ENCODE assay signal across 1 cellular context in the genomic region with DNA sequence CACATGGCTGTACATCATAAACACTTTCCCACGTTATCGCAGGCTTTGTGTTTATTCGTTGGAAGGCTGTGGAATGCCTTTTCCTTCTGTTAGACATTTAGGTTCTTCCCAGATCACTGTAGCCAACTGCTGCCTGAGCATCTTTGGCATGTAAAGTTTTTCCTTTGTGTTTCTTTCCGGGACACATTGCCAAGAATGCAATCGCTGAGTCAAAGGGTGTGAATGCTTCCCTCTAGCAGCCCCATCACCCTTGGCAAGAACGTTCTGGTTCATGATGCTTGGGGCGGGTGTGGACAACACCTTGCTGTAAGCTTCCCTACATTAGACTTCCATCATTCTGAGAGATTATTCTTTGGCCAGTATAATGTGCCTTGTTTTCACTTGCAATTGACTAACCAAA.
TF ChIP-seq lines count a peak whose summit lies in the region.

No MANE protein-coding gene starts in this region.

TF ChIP-seq in HCT116, 20 proteins besides CTCF, POLR2A, EP300 and RAD21 (continued from another document):
- no peak for TF ChIP-seq SRF (IDR thresholded peaks at IDR 0.05; ENCODE audit: low read depth)
